Comparison of ENCODE assay signal across 12 cellular contexts in the genomic region with DNA sequence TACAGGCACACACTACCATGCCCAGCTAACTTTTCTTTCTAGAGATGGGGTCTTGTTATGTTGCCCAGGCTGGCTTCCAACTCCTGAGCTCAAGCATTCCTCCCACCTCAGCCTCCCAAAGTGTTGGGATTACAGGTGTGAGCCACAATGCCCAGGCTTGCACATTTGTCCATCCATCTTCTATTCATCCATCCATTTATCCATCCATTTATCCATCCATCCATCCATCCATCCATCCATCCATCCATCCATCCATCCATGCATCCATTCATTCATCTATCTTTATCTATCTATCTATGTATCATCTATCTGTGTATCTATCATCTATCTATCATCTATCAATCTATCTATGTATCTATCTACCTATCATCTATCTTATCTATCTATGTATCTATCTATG. TPM values are rescaled to one million over a fixed set of nuclear protein-coding genes. Genes with fewer than 3 reads are reported as not detected.
DNase-seq lines count a peak whose midpoint lies in the region; ATAC-seq and TF ChIP-seq lines count a peak whose summit lies in the region.
"Not testable (repeated sequence)": the region's sequence is repeated elsewhere in the genome, so short reads cannot be mapped to it uniquely, and the experiment has no call there.
"Had no signal": no experiment of that assay in that cellular context is flagged by ENCODE, and none has a peak within 500 bp of the region (broad histone marks: within the 10 kb centered on the region; RNA-seq: fewer than 3 reads in every experiment).

No MANE protein-coding gene starts in this region.

- POLR2A ChIA-PET in CD4-positive, alpha-beta memory T cell (lab: Charles Lee; ENCODE audit: partially characterized antibody); activated CD8-positive, alpha-beta T cell treated with anti-CD3 and anti-CD28 coated beads, Interleukin-2, amount 10 ng/mL, durations not matched to agents 7 days and 5 days (lab: Charles Lee); naive thymus-derived CD8-positive, alpha-beta T cell (lab: Charles Lee): not testable (repeated sequence)

- H3K9me3 Mint-ChIP-seq in CD4-positive, alpha-beta memory T cell = peaks cover 2 to 21% (median 10%) of the 10 kb centered on the region in 8 donors
- peaks cover 10% of the 10 kb centered on the region for H3K9me3 Mint-ChIP-seq in activated CD8-positive, alpha-beta T cell treated with anti-CD3 and anti-CD28 coated beads, Interleukin-2, amount 10 ng/mL, durations not matched to agents 7 days and 5 days (ENCODE audit: insufficient read depth)
- peaks cover 14% of the 10 kb centered on the region for H3K9me3 Mint-ChIP-seq in activated T-helper 2 cell treated with anti-CD3 and anti-CD28 coated beads, Interferon-gamma antibody, Interleukin-2, Interleukin-4, amounts not matched to agents 10 μg/mL and 5 μg/mL and 100 μg/mL, durations not matched to agents 14 hours and 24 hours and 36 hours
- not testable (repeated sequence) for H3K9me3 Mint-ChIP-seq in immature natural killer cell, type B pancreatic cell
- H3K9me3 Mint-ChIP-seq in naive thymus-derived CD8-positive, alpha-beta T cell = peaks cover 0 to 33% (median 12%) of the 10 kb centered on the region in 9 donors

- not testable (repeated sequence) for H3K27ac ChIP-seq in CD4-positive, alpha-beta memory T cell (ENCODE audit: low read depth, low read length); RWPE2 (ENCODE audit: poor library complexity, severe bottlenecking)

- DNase-seq in CD4-positive, alpha-beta memory T cell; immature natural killer cell: not testable (repeated sequence)
- DNase-seq in RWPE2 (ENCODE audit: low spot score) (peak; percentile 1), type B pancreatic cell (ENCODE audit: extremely low spot score, unreplicated experiment) (peak; percentile 4)
- DNase-seq in activated CD8-positive, alpha-beta T cell treated with anti-CD3 and anti-CD28 coated beads, Interleukin-2, amount 10 ng/mL, durations not matched to agents 7 days and 5 days = peak; percentile 13
- DNase-seq in activated T-helper 2 cell treated with anti-CD3 and anti-CD28 coated beads, Interferon-gamma antibody, Interleukin-2, Interleukin-4, amounts not matched to agents 10 μg/mL and 5 μg/mL and 100 μg/mL, durations not matched to agents 14 hours and 24 hours and 36 hours (ENCODE audit: low spot score) = peak; percentile 4
- peak in 1 of 10 donors; percentile 6 for DNase-seq in naive thymus-derived CD8-positive, alpha-beta T cell

- H3K4me1 ChIP-seq in CD4-positive, alpha-beta memory T cell (ENCODE audit: insufficient read depth, low read length) = peaks cover 84% of the 10 kb centered on the region
- not testable (repeated sequence) for H3K4me1 ChIP-seq in RWPE2 (ENCODE audit: insufficient read depth, poor library complexity, severe bottlenecking)

- H3K36me3 Mint-ChIP-seq in CD4-positive, alpha-beta memory T cell = peaks cover 7 to 14% of the 10 kb centered on the region in 2 donors
- H3K36me3 Mint-ChIP-seq in activated CD8-positive, alpha-beta T cell treated with anti-CD3 and anti-CD28 coated beads, Interleukin-2, amount 10 ng/mL, durations not matched to agents 7 days and 5 days (ENCODE audit: low read depth) = peaks cover 12% of the 10 kb centered on the region
- H3K36me3 Mint-ChIP-seq in activated T-helper 2 cell treated with anti-CD3 and anti-CD28 coated beads, Interferon-gamma antibody, Interleukin-2, Interleukin-4, amounts not matched to agents 10 μg/mL and 5 μg/mL and 100 μg/mL, durations not matched to agents 14 hours and 24 hours and 36 hours (ENCODE audit: low read depth) = peaks cover 10% of the 10 kb centered on the region
- not testable (repeated sequence) for H3K36me3 Mint-ChIP-seq in immature natural killer cell, type B pancreatic cell
- peaks cover under 1 to 15% (median 12%) of the 10 kb centered on the region in 3 donors for H3K36me3 Mint-ChIP-seq in naive thymus-derived CD8-positive, alpha-beta T cell

- H3K36me3 ChIP-seq in CD4-positive, alpha-beta memory T cell (ENCODE audit: insufficient read depth, low read length); RWPE2 (ENCODE audit: low read depth): not testable (repeated sequence)

- intact Hi-C loops in CD4-positive, alpha-beta memory T cell (cut with micrococcal nuclease); activated T-helper 2 cell treated with anti-CD3 and anti-CD28 coated beads, Interferon-gamma antibody, Interleukin-2, Interleukin-4, amounts not matched to agents 10 μg/mL and 5 μg/mL and 100 μg/mL, durations not matched to agents 14 hours and 24 hours and 36 hours (cut with micrococcal nuclease): not testable (repeated sequence)

- ATAC-seq in RWPE2 (ENCODE audit: low read depth); activated CD8-positive, alpha-beta T cell treated with anti-CD3 and anti-CD28 coated beads, Interleukin-2, amount 10 ng/mL, durations not matched to agents 7 days and 5 days; naive thymus-derived CD8-positive, alpha-beta T cell: not testable (repeated sequence)

- not testable (repeated sequence) for H3K4me3 ChIP-seq in CD4-positive, alpha-beta memory T cell (ENCODE audit: low read length in 2 of 2); RWPE2 (ENCODE audit: severe bottlenecking)

- H3K9me3 ChIP-seq in CD4-positive, alpha-beta memory T cell (ENCODE audit: control insufficient read depth in 1 of 2, low read length in 2 of 2); RWPE2 (ENCODE audit: severe bottlenecking): not testable (repeated sequence)

- H3K27me3 Mint-ChIP-seq in CD4-positive, alpha-beta memory T cell; activated CD8-positive, alpha-beta T cell treated with anti-CD3 and anti-CD28 coated beads, Interleukin-2, amount 10 ng/mL, durations not matched to agents 7 days and 5 days (ENCODE audit: low read depth); activated T-helper 2 cell treated with anti-CD3 and anti-CD28 coated beads, Interferon-gamma antibody, Interleukin-2, Interleukin-4, amounts not matched to agents 10 μg/mL and 5 μg/mL and 100 μg/mL, durations not matched to agents 14 hours and 24 hours and 36 hours (ENCODE audit: low read depth); immature natural killer cell (ENCODE audit: low read depth in 3 of 3); naive thymus-derived CD8-positive, alpha-beta T cell; type B pancreatic cell: not testable (repeated sequence)

- not testable (repeated sequence) for TF ChIP-seq CTCF in RWPE2 (IDR thresholded peaks at IDR 0.05; ENCODE audit: poor library complexity, severe bottlenecking); type B pancreatic cell (conservative IDR thresholded peaks at IDR 0.05)

- not testable (repeated sequence) for H3K27me3 ChIP-seq in CD4-positive, alpha-beta memory T cell (ENCODE audit: insufficient read depth, low read length); RWPE2 (ENCODE audit: insufficient read depth, poor library complexity, severe bottlenecking)

- peak overlapping the region; percentile 19 to 96 (median 84) for H3K27ac Mint-ChIP-seq in CD4-positive, alpha-beta memory T cell
- not testable (repeated sequence) for H3K27ac Mint-ChIP-seq in activated CD8-positive, alpha-beta T cell treated with anti-CD3 and anti-CD28 coated beads, Interleukin-2, amount 10 ng/mL, durations not matched to agents 7 days and 5 days; activated T-helper 2 cell treated with anti-CD3 and anti-CD28 coated beads, Interferon-gamma antibody, Interleukin-2, Interleukin-4, amounts not matched to agents 10 μg/mL and 5 μg/mL and 100 μg/mL, durations not matched to agents 14 hours and 24 hours and 36 hours; type B pancreatic cell
- peak overlapping the region in 4 of 6 donors; percentile 7 to 83 (median 31) for H3K27ac Mint-ChIP-seq in immature natural killer cell
- H3K27ac Mint-ChIP-seq in naive thymus-derived CD8-positive, alpha-beta T cell = peak overlapping the region; percentile 26 to 87 (median 76)

- H3K4me1 Mint-ChIP-seq in CD4-positive, alpha-beta memory T cell = peaks cover 40 to 85% (median 62%) of the 10 kb centered on the region in 4 donors
- peaks cover 38% of the 10 kb centered on the region for H3K4me1 Mint-ChIP-seq in activated CD8-positive, alpha-beta T cell treated with anti-CD3 and anti-CD28 coated beads, Interleukin-2, amount 10 ng/mL, durations not matched to agents 7 days and 5 days (ENCODE audit: low read depth)
- H3K4me1 Mint-ChIP-seq in activated T-helper 2 cell treated with anti-CD3 and anti-CD28 coated beads, Interferon-gamma antibody, Interleukin-2, Interleukin-4, amounts not matched to agents 10 μg/mL and 5 μg/mL and 100 μg/mL, durations not matched to agents 14 hours and 24 hours and 36 hours (ENCODE audit: low read depth) = peaks cover 35% of the 10 kb centered on the region
- peaks cover 33 to 40% of the 10 kb centered on the region in 2 donors for H3K4me1 Mint-ChIP-seq in immature natural killer cell
- H3K4me1 Mint-ChIP-seq in naive thymus-derived CD8-positive, alpha-beta T cell = peaks cover 22 to 76% (median 64%) of the 10 kb centered on the region in 4 donors
- H3K4me1 Mint-ChIP-seq in type B pancreatic cell (ENCODE audit: unreplicated experiment) = not testable (repeated sequence)

- CTCF ChIA-PET in CD4-positive, alpha-beta memory T cell (lab: Charles Lee; ENCODE audit: partially characterized antibody); activated CD8-positive, alpha-beta T cell treated with anti-CD3 and anti-CD28 coated beads, Interleukin-2, amount 10 ng/mL, durations not matched to agents 7 days and 5 days (lab: Charles Lee): not testable (repeated sequence)

- peak overlapping the region in 6 of 8 donors; percentile 0 to 77 (median 7) for H3K4me3 Mint-ChIP-seq in CD4-positive, alpha-beta memory T cell
- not testable (repeated sequence) for H3K4me3 Mint-ChIP-seq in activated CD8-positive, alpha-beta T cell treated with anti-CD3 and anti-CD28 coated beads, Interleukin-2, amount 10 ng/mL, durations not matched to agents 7 days and 5 days; activated T-helper 2 cell treated with anti-CD3 and anti-CD28 coated beads, Interferon-gamma antibody, Interleukin-2, Interleukin-4, amounts not matched to agents 10 μg/mL and 5 μg/mL and 100 μg/mL, durations not matched to agents 14 hours and 24 hours and 36 hours (ENCODE audit: low read depth); type B pancreatic cell
- H3K4me3 Mint-ChIP-seq in immature natural killer cell = peak overlapping the region in 1 of 5 donors; percentile 15
- H3K4me3 Mint-ChIP-seq in naive thymus-derived CD8-positive, alpha-beta T cell = peak overlapping the region in 3 of 10 donors; percentile 1 to 64 (median 2)

RNA-seq across cellular contexts. Expression of a gene that starts 20.5 kb away (rescaled TPM):
- total RNA-seq in CD4-positive, alpha-beta memory T cell = 100 to 1,000 TPM; 195 TPM
- 100 to 1,000 TPM; 194 to 261 TPM for polyA plus RNA-seq in CD4-positive, alpha-beta memory T cell
- 10 to 100 TPM; 62.9 to 65.5 TPM for total RNA-seq in activated CD8-positive, alpha-beta T cell treated with anti-CD3 and anti-CD28 coated beads, Interleukin-2, amount 10 ng/mL, durations not matched to agents 7 days and 5 days
- total RNA-seq in activated T-helper 2 cell treated with anti-CD3 and anti-CD28 coated beads, Interferon-gamma antibody, Interleukin-2, Interleukin-4, amounts not matched to agents 10 μg/mL and 5 μg/mL and 100 μg/mL, durations not matched to agents 14 hours and 24 hours and 36 hours = 33.1 and 34.5 TPM in 2 replicates
- 100 to 1,000 TPM in 2 of 3 donors, 10 to 100 TPM in 1; 96.8 to 232 (median 119) TPM for polyA plus RNA-seq in immature natural killer cell
- 100 to 1,000 TPM; 131 to 132 TPM for total RNA-seq in naive thymus-derived CD8-positive, alpha-beta T cell
- 100 to 1,000 TPM; 163 to 190 (median 169) TPM for polyA plus RNA-seq in naive thymus-derived CD8-positive, alpha-beta T cell
- not detected in 2 replicates for total RNA-seq in type B pancreatic cell (ENCODE audit: low replicate concordance)
- total RNA-seq: A172, Caco-2, H9, HT-29, IMR-90 had no signal
- polyA plus RNA-seq: IMR-90 had no signal

RNA-seq across cellular contexts. Expression of a gene that starts 34.0 kb away (rescaled TPM):
- total RNA-seq in CD4-positive, alpha-beta memory T cell = 100 to 1,000 TPM; 147 to 150 TPM
- polyA plus RNA-seq in CD4-positive, alpha-beta memory T cell = 10 to 100 TPM; 12.7 to 43.0 TPM
- 10 to 100 TPM; 62.5 to 66.4 TPM for total RNA-seq in activated CD8-positive, alpha-beta T cell treated with anti-CD3 and anti-CD28 coated beads, Interleukin-2, amount 10 ng/mL, durations not matched to agents 7 days and 5 days
- 67.4 and 67.6 TPM in 2 replicates for total RNA-seq in activated T-helper 2 cell treated with anti-CD3 and anti-CD28 coated beads, Interferon-gamma antibody, Interleukin-2, Interleukin-4, amounts not matched to agents 10 μg/mL and 5 μg/mL and 100 μg/mL, durations not matched to agents 14 hours and 24 hours and 36 hours
- 10 to 100 TPM; 13.3 to 50.1 (median 15.4) TPM for polyA plus RNA-seq in immature natural killer cell
- 100 to 1,000 TPM; 157 to 159 TPM for total RNA-seq in naive thymus-derived CD8-positive, alpha-beta T cell
- polyA plus RNA-seq in naive thymus-derived CD8-positive, alpha-beta T cell = 10 to 100 TPM; 16.8 to 56.3 (median 22.8) TPM
- total RNA-seq in type B pancreatic cell (ENCODE audit: low replicate concordance) = 49.8 and 53.0 TPM in 2 replicates

RNA-seq across cellular contexts. Expression of a gene that starts 57.4 kb away (rescaled TPM):
- total RNA-seq in CD4-positive, alpha-beta memory T cell = not detected
- 1 to 10 TPM in 1 of 2 donors, under 1 TPM in 1; 0.35 to 1.0 TPM for polyA plus RNA-seq in CD4-positive, alpha-beta memory T cell
- total RNA-seq in activated CD8-positive, alpha-beta T cell treated with anti-CD3 and anti-CD28 coated beads, Interleukin-2, amount 10 ng/mL, durations not matched to agents 7 days and 5 days = under 1 TPM in 1 of 2 experiments, not detected in 1; 0.29 TPM
- not detected in 2 replicates for total RNA-seq in activated T-helper 2 cell treated with anti-CD3 and anti-CD28 coated beads, Interferon-gamma antibody, Interleukin-2, Interleukin-4, amounts not matched to agents 10 μg/mL and 5 μg/mL and 100 μg/mL, durations not matched to agents 14 hours and 24 hours and 36 hours
- not detected for polyA plus RNA-seq in immature natural killer cell
- not detected for total RNA-seq in naive thymus-derived CD8-positive, alpha-beta T cell
- polyA plus RNA-seq in naive thymus-derived CD8-positive, alpha-beta T cell = not detected
- not detected in 2 replicates for total RNA-seq in type B pancreatic cell (ENCODE audit: low replicate concordance)
- total RNA-seq: A172, Caco-2, IMR-90 had no signal
- polyA plus RNA-seq: IMR-90 had no signal

Comparison
In these comparisons a context has a peak if more than half of its experiments do, and no peak if none do; other contexts are left out.
1. RNA of a gene that starts 20.5 kb away (total RNA-seq): 195 TPM in CD4-positive, alpha-beta memory T cell, 131 to 132 TPM in naive thymus-derived CD8-positive, alpha-beta T cell, 62.9 to 65.5 TPM in activated CD8-positive, alpha-beta T cell treated with anti-CD3 and anti-CD28 coated beads, Interleukin-2, amount 10 ng/mL, durations not matched to agents 7 days and 5 days and 33.1 to 34.5 TPM in activated T-helper 2 cell treated with anti-CD3 and anti-CD28 coated beads, Interferon-gamma antibody, Interleukin-2, Interleukin-4, amounts not matched to agents 10 μg/mL and 5 μg/mL and 100 μg/mL, durations not matched to agents 14 hours and 24 hours and 36 hours; not detected in type B pancreatic cell; every median in the first group is over 10 times any median in the second.